ENCODE assay signal across 34 cellular contexts in genomic region chr4:45661893-45662292, GRCh38.
"Had no signal": no experiment of that assay in that cellular context is flagged by ENCODE, and none has a peak within 500 bp of the region (broad histone marks: within the 10 kb centered on the region; RNA-seq: fewer than 3 reads in every experiment).

No MANE protein-coding gene starts in this region.

- H3K36me3 ChIP-seq: MG63 had no signal

- H3K9ac ChIP-seq: KMS-11 had no signal

- DNase-seq: Karpas-422, Kasumi-1, KG1, MG63, MM.1S, MV-4-11, NCI-H1048, NCI-H1092, NCI-H1092 treated with DMSO at 0.1 percent for 48 hours, NCI-H1105, NCI-H1105 treated with DMSO at 0.1 percent for 48 hours, NCI-H1417, NCI-H1417 treated with DMSO at 0.1 percent for 48 hours, NCI-H1436, NCI-H1436 treated with DMSO at 0.1 percent for 48 hours, NCI-H146, NCI-H1694, NCI-H1694 treated with DMSO at 0.1 percent for 48 hours, NCI-H187, NCI-H187 treated with DMSO at 0.1 percent for 48 hours, NCI-H1930, NCI-H2029, NCI-H2029 treated with DMSO at 0.1 percent for 48 hours, NCI-H2081, NCI-H2081 treated with DMSO at 0.1 percent for 48 hours, NCI-H2107, NCI-H2171, NCI-H2171 treated with DMSO at 0.1 percent for 48 hours, NCI-H2227 treated with DMSO at 0.1 percent for 48 hours, NCI-H226, NCI-H345, NCI-H446, NCI-H446 treated with DMSO at 0.1 percent for 48 hours had no signal

- H3K4me2 ChIP-seq: KMS-11 had no signal

- H3K9me3 ChIP-seq: MG63 had no signal

- H3K4me3 ChIP-seq: MG63 had no signal

- H3K27ac ChIP-seq: KMS-11 had no signal

- H3K27me3 ChIP-seq: MG63 had no signal
